Comparison of ENCODE assay signal across 8 cellular contexts in genomic region chr1:160097196-160097910, GRCh38. TPM values are rescaled to one million over a fixed set of nuclear protein-coding genes. Genes with fewer than 3 reads are reported as not detected.
DNase-seq lines count a peak whose midpoint lies in the region; ATAC-seq, FAIRE-seq and TF ChIP-seq lines count a peak whose summit lies in the region.

No MANE protein-coding gene starts in this region.

- no peak for TF ChIP-seq CTCF in keratinocyte (optimal IDR thresholded peaks at IDR 0.05 in 1 of 3, IDR thresholded peaks at IDR 0.05 in 1 of 3, conservative IDR thresholded peaks at IDR 0.05 in 1 of 3; ENCODE audit: extremely low read depth in 1 of 3, insufficient read depth in 2 of 3, low read length in 3 of 3)

- no peak for DNase-seq in activated T-helper 2 cell treated with anti-CD3 and anti-CD28 coated beads, Interferon-gamma antibody, Interleukin-2, Interleukin-4, amounts not matched to agents 10 μg/mL and 5 μg/mL and 100 μg/mL, durations not matched to agents 14 hours and 24 hours and 36 hours (ENCODE audit: low spot score)
- no peak for DNase-seq in keratinocyte (ENCODE audit: low read depth, low spot score)
- DNase-seq in stimulated activated effector memory CD8-positive, alpha-beta T cell treated with anti-CD3 and anti-CD28 coated beads, Interleukin-12 subunit alpha, Interleukin-12 subunit beta, amount 100 ng/mL, for 72 hours (ENCODE audit: low spot score in 2 of 2), result peak in 1 of 2 donors; percentile 56
- no peak for DNase-seq in KBM-7

- H3K36me3 ChIP-seq in HUES6 (ENCODE audit: control insufficient read depth, insufficient read depth, low read length), result peaks cover 26% of the 10 kb centered on the region
- peaks cover 3 to 11% of the 10 kb centered on the region in 2 experiments for H3K36me3 ChIP-seq in keratinocyte (ENCODE audit: control insufficient read depth in 2 of 2, extremely low read depth in 1 of 2, insufficient read depth in 2 of 2, low read length in 2 of 2)

- dilution Hi-C loops in keratinocyte (cut with MboI; ENCODE audit: extremely low pct_ligation_motif_present, low sequenced_read_pairs), result no loop called here

- intact Hi-C loops in activated T-helper 2 cell treated with anti-CD3 and anti-CD28 coated beads, Interferon-gamma antibody, Interleukin-2, Interleukin-4, amounts not matched to agents 10 μg/mL and 5 μg/mL and 100 μg/mL, durations not matched to agents 14 hours and 24 hours and 36 hours (cut with micrococcal nuclease), result no loop called here

- H3K27me3 ChIP-seq in HUES6 (ENCODE audit: control insufficient read depth, insufficient read depth, low read length), result no peaks in the 10 kb centered on the region
- H3K27me3 ChIP-seq in keratinocyte (ENCODE audit: control insufficient read depth, extremely low read depth, insufficient read depth, low read length), result no peaks in the 10 kb centered on the region

- H3K9me1 ChIP-seq in keratinocyte (ENCODE audit: control insufficient read depth, extremely low read depth, insufficient read depth, low read length), result peaks cover 3% of the 10 kb centered on the region

- peaks cover 24% of the 10 kb centered on the region for H3K4me1 Mint-ChIP-seq in activated T-helper 2 cell treated with anti-CD3 and anti-CD28 coated beads, Interferon-gamma antibody, Interleukin-2, Interleukin-4, amounts not matched to agents 10 μg/mL and 5 μg/mL and 100 μg/mL, durations not matched to agents 14 hours and 24 hours and 36 hours (ENCODE audit: low read depth)
- peaks cover 51% of the 10 kb centered on the region for H3K4me1 Mint-ChIP-seq in stimulated activated effector memory CD8-positive, alpha-beta T cell treated with anti-CD3 and anti-CD28 coated beads, Interleukin-12 subunit alpha, Interleukin-12 subunit beta, amount 100 ng/mL, for 72 hours

- H3K4me1 ChIP-seq in HUES6 (ENCODE audit: control insufficient read depth, insufficient read depth, low read length), result peaks cover 47% of the 10 kb centered on the region
- H3K4me1 ChIP-seq in keratinocyte (ENCODE audit: control insufficient read depth, extremely low read depth, insufficient read depth, low read length), result peaks cover 24% of the 10 kb centered on the region

- H3K79me2 ChIP-seq in keratinocyte (ENCODE audit: control insufficient read depth, insufficient read depth, low read length), result peaks cover 9% of the 10 kb centered on the region

- H3K27ac ChIP-seq in HUES6 (ENCODE audit: low read depth, low read length) (no peak overlapping the region), keratinocyte (ENCODE audit: control insufficient read depth, insufficient read depth, low read length) (peak overlapping the region; percentile 34)

- in situ Hi-C loops in KBM-7 (cut with MboI; ENCODE audit: low pct_unique_long_range_greater_than_20kb, low sequenced_read_pairs), result no loop called here

- peak overlapping the region; percentile 55 for H3K9ac ChIP-seq in HUES6 (ENCODE audit: low read length)
- peak overlapping the region; percentile 79 for H3K9ac ChIP-seq in keratinocyte (ENCODE audit: control insufficient read depth, extremely low read depth, insufficient read depth, low read length)

- FAIRE-seq in keratinocyte (lab: Jason Lieb, UNC), result no peak

- H3K4me2 ChIP-seq in keratinocyte (ENCODE audit: control insufficient read depth, extremely low read depth, insufficient read depth, low read depth, low read length), result peak overlapping the region; percentile 88

- peak overlapping the region; percentile 82 for H3K27ac Mint-ChIP-seq in activated T-helper 2 cell treated with anti-CD3 and anti-CD28 coated beads, Interferon-gamma antibody, Interleukin-2, Interleukin-4, amounts not matched to agents 10 μg/mL and 5 μg/mL and 100 μg/mL, durations not matched to agents 14 hours and 24 hours and 36 hours
- peak overlapping the region; percentile 93 for H3K27ac Mint-ChIP-seq in stimulated activated effector memory CD8-positive, alpha-beta T cell treated with anti-CD3 and anti-CD28 coated beads, Interleukin-12 subunit alpha, Interleukin-12 subunit beta, amount 100 ng/mL, for 72 hours

- H3K4me3 ChIP-seq in HUES6 (ENCODE audit: low read depth, low read length) (peak overlapping the region; percentile 78), keratinocyte (ENCODE audit: control insufficient read depth in 2 of 3, extremely low read depth in 1 of 3, insufficient read depth in 2 of 3, low read depth in 1 of 3, low read length in 3 of 3) (peak overlapping the region; percentile 66 to 79 (median 75))

- H3K9me3 ChIP-seq in HUES6 (ENCODE audit: control insufficient read depth, insufficient read depth, low read depth, low read length) (no peaks in the 10 kb centered on the region), keratinocyte (ENCODE audit: control insufficient read depth, low read depth, low read length) (no peaks in the 10 kb centered on the region)

- no peaks in the 10 kb centered on the region for H4K20me1 ChIP-seq in keratinocyte (ENCODE audit: control insufficient read depth, extremely low read depth, insufficient read depth, low read length)

- no peak overlapping the region for H2AFZ ChIP-seq in keratinocyte (ENCODE audit: control insufficient read depth, low read length)

- peak overlapping the region; percentile 89 for H3K4me3 Mint-ChIP-seq in activated T-helper 2 cell treated with anti-CD3 and anti-CD28 coated beads, Interferon-gamma antibody, Interleukin-2, Interleukin-4, amounts not matched to agents 10 μg/mL and 5 μg/mL and 100 μg/mL, durations not matched to agents 14 hours and 24 hours and 36 hours (ENCODE audit: low read depth)
- peak overlapping the region; percentile 90 for H3K4me3 Mint-ChIP-seq in stimulated activated effector memory CD8-positive, alpha-beta T cell treated with anti-CD3 and anti-CD28 coated beads, Interleukin-12 subunit alpha, Interleukin-12 subunit beta, amount 100 ng/mL, for 72 hours

- no peaks in the 10 kb centered on the region for H3K9me3 Mint-ChIP-seq in activated T-helper 2 cell treated with anti-CD3 and anti-CD28 coated beads, Interferon-gamma antibody, Interleukin-2, Interleukin-4, amounts not matched to agents 10 μg/mL and 5 μg/mL and 100 μg/mL, durations not matched to agents 14 hours and 24 hours and 36 hours
- no peaks in the 10 kb centered on the region for H3K9me3 Mint-ChIP-seq in stimulated activated effector memory CD8-positive, alpha-beta T cell treated with anti-CD3 and anti-CD28 coated beads, Interleukin-12 subunit alpha, Interleukin-12 subunit beta, amount 100 ng/mL, for 72 hours

- H3K27me3 Mint-ChIP-seq in activated T-helper 2 cell treated with anti-CD3 and anti-CD28 coated beads, Interferon-gamma antibody, Interleukin-2, Interleukin-4, amounts not matched to agents 10 μg/mL and 5 μg/mL and 100 μg/mL, durations not matched to agents 14 hours and 24 hours and 36 hours (ENCODE audit: low read depth), result no peaks in the 10 kb centered on the region

- H3K36me3 Mint-ChIP-seq in activated T-helper 2 cell treated with anti-CD3 and anti-CD28 coated beads, Interferon-gamma antibody, Interleukin-2, Interleukin-4, amounts not matched to agents 10 μg/mL and 5 μg/mL and 100 μg/mL, durations not matched to agents 14 hours and 24 hours and 36 hours (ENCODE audit: low read depth), result no peaks in the 10 kb centered on the region
- H3K36me3 Mint-ChIP-seq in stimulated activated effector memory CD8-positive, alpha-beta T cell treated with anti-CD3 and anti-CD28 coated beads, Interleukin-12 subunit alpha, Interleukin-12 subunit beta, amount 100 ng/mL, for 72 hours, result peaks cover 24% of the 10 kb centered on the region

- no peak for ATAC-seq in stimulated activated effector memory CD8-positive, alpha-beta T cell treated with anti-CD3 and anti-CD28 coated beads, Interleukin-12 subunit alpha, Interleukin-12 subunit beta, amount 100 ng/mL, for 72 hours
- no peak for ATAC-seq in GM21723 (IDR thresholded peaks at IDR 0.05; ENCODE audit: unreplicated experiment)
- no peak for ATAC-seq in GM18870 (IDR thresholded peaks at IDR 0.05; ENCODE audit: unreplicated experiment)
- no peak for ATAC-seq in GM19395 (IDR thresholded peaks at IDR 0.05; ENCODE audit: unreplicated experiment)

RNA-seq across cellular contexts. Expression of gene IGSF8, which starts 1.1 kb away (rescaled TPM):
- total RNA-seq in activated T-helper 2 cell treated with anti-CD3 and anti-CD28 coated beads, Interferon-gamma antibody, Interleukin-2, Interleukin-4, amounts not matched to agents 10 μg/mL and 5 μg/mL and 100 μg/mL, durations not matched to agents 14 hours and 24 hours and 36 hours, result 34.1 and 35.0 TPM in 2 replicates
- 16.5 to 32.6 TPM (median 20.6 TPM) in 3 replicates for polyA plus RNA-seq in keratinocyte
- polyA plus RNA-seq in keratinocyte (2011; ENCODE audit: low read depth), result 19.9 TPM
- polyA plus RNA-seq in keratinocyte (2011; cell fraction: cytosol; rRNA removed), result 5.5 and 11.1 TPM in 2 replicates
- 43.9 and 57.1 TPM in 2 replicates for polyA plus RNA-seq in keratinocyte (2011; cell fraction: nucleus; rRNA removed)
- 25.3 and 41.0 TPM in 2 replicates for polyA plus RNA-seq in keratinocyte (2012; ENCODE audit: low replicate concordance)
- 15.5 to 34.6 TPM (median 21.4 TPM) in 3 replicates for polyA minus RNA-seq in keratinocyte
- 25.5 TPM for polyA minus RNA-seq in keratinocyte (2011; cell fraction: cytosol; rRNA and poly(A)+ RNA removed)
- 39.5 and 39.6 TPM in 2 replicates for polyA minus RNA-seq in keratinocyte (2011; cell fraction: nucleus; rRNA and poly(A)+ RNA removed)

RNA-seq across cellular contexts. Expression of gene KCNJ9, which starts 16.0 kb away (rescaled TPM):
- total RNA-seq in activated T-helper 2 cell treated with anti-CD3 and anti-CD28 coated beads, Interferon-gamma antibody, Interleukin-2, Interleukin-4, amounts not matched to agents 10 μg/mL and 5 μg/mL and 100 μg/mL, durations not matched to agents 14 hours and 24 hours and 36 hours, result not detected in 2 replicates
- polyA plus RNA-seq in keratinocyte, result not detected in 3 replicates
- 0.06 TPM for polyA plus RNA-seq in keratinocyte (2011; ENCODE audit: low read depth)
- polyA plus RNA-seq in keratinocyte (2011; cell fraction: cytosol; rRNA removed), result not detected in 2 replicates
- polyA plus RNA-seq in keratinocyte (2011; cell fraction: nucleus; rRNA removed), result 0.03 TPM in 1 of 2 replicates, not detected in the other
- 0.16 TPM in 1 of 2 replicates, not detected in the other for polyA plus RNA-seq in keratinocyte (2012; ENCODE audit: low replicate concordance)
- not detected in 3 replicates for polyA minus RNA-seq in keratinocyte
- not detected for polyA minus RNA-seq in keratinocyte (2011; cell fraction: cytosol; rRNA and poly(A)+ RNA removed)
- not detected in 2 replicates for polyA minus RNA-seq in keratinocyte (2011; cell fraction: nucleus; rRNA and poly(A)+ RNA removed)

RNA-seq across cellular contexts. Expression of gene ATP1A2, which starts 18.2 kb away (rescaled TPM):
- total RNA-seq in activated T-helper 2 cell treated with anti-CD3 and anti-CD28 coated beads, Interferon-gamma antibody, Interleukin-2, Interleukin-4, amounts not matched to agents 10 μg/mL and 5 μg/mL and 100 μg/mL, durations not matched to agents 14 hours and 24 hours and 36 hours, result not detected in 2 replicates
- polyA plus RNA-seq in keratinocyte, result 0.01 to 0.06 TPM in 2 of 3 replicates, not detected in the other
- 0.22 TPM for polyA plus RNA-seq in keratinocyte (2011; ENCODE audit: low read depth)
- polyA plus RNA-seq in keratinocyte (2011; cell fraction: cytosol; rRNA removed), result not detected in 2 replicates
- polyA plus RNA-seq in keratinocyte (2011; cell fraction: nucleus; rRNA removed), result 0.06 and 0.19 TPM in 2 replicates
- 0.37 TPM in 1 of 2 replicates, not detected in the other for polyA plus RNA-seq in keratinocyte (2012; ENCODE audit: low replicate concordance)
- not detected in 3 replicates for polyA minus RNA-seq in keratinocyte
- polyA minus RNA-seq in keratinocyte (2011; cell fraction: cytosol; rRNA and poly(A)+ RNA removed), result not detected
- polyA minus RNA-seq in keratinocyte (2011; cell fraction: nucleus; rRNA and poly(A)+ RNA removed), result not detected in 2 replicates

RNA-seq across cellular contexts. Expression of gene KCNJ10, which starts 27.4 kb away (rescaled TPM):
- 0.11 TPM in 1 of 2 replicates, not detected in the other for total RNA-seq in activated T-helper 2 cell treated with anti-CD3 and anti-CD28 coated beads, Interferon-gamma antibody, Interleukin-2, Interleukin-4, amounts not matched to agents 10 μg/mL and 5 μg/mL and 100 μg/mL, durations not matched to agents 14 hours and 24 hours and 36 hours
- polyA plus RNA-seq in keratinocyte, result not detected in 3 replicates
- not detected for polyA plus RNA-seq in keratinocyte (2011; ENCODE audit: low read depth)
- polyA plus RNA-seq in keratinocyte (2011; cell fraction: cytosol; rRNA removed), result not detected in 2 replicates
- not detected in 2 replicates for polyA plus RNA-seq in keratinocyte (2011; cell fraction: nucleus; rRNA removed)
- 0.45 TPM in 1 of 2 replicates, not detected in the other for polyA plus RNA-seq in keratinocyte (2012; ENCODE audit: low replicate concordance)
- polyA minus RNA-seq in keratinocyte, result not detected in 3 replicates
- polyA minus RNA-seq in keratinocyte (2011; cell fraction: cytosol; rRNA and poly(A)+ RNA removed), result not detected
- not detected in 2 replicates for polyA minus RNA-seq in keratinocyte (2011; cell fraction: nucleus; rRNA and poly(A)+ RNA removed)

RNA-seq across cellular contexts. Expression of gene ATP1A4, which starts 54.0 kb away (rescaled TPM):
- total RNA-seq in activated T-helper 2 cell treated with anti-CD3 and anti-CD28 coated beads, Interferon-gamma antibody, Interleukin-2, Interleukin-4, amounts not matched to agents 10 μg/mL and 5 μg/mL and 100 μg/mL, durations not matched to agents 14 hours and 24 hours and 36 hours, result 0.41 and 0.55 TPM in 2 replicates
- not detected in 3 replicates for polyA plus RNA-seq in keratinocyte
- polyA plus RNA-seq in keratinocyte (2011; ENCODE audit: low read depth), result not detected
- polyA plus RNA-seq in keratinocyte (2011; cell fraction: cytosol; rRNA removed), result not detected in 2 replicates
- not detected in 2 replicates for polyA plus RNA-seq in keratinocyte (2011; cell fraction: nucleus; rRNA removed)
- polyA plus RNA-seq in keratinocyte (2012; ENCODE audit: low replicate concordance), result not detected in 2 replicates
- not detected in 3 replicates for polyA minus RNA-seq in keratinocyte
- not detected for polyA minus RNA-seq in keratinocyte (2011; cell fraction: cytosol; rRNA and poly(A)+ RNA removed)
- not detected in 2 replicates for polyA minus RNA-seq in keratinocyte (2011; cell fraction: nucleus; rRNA and poly(A)+ RNA removed)
